In the genomic region with DNA sequence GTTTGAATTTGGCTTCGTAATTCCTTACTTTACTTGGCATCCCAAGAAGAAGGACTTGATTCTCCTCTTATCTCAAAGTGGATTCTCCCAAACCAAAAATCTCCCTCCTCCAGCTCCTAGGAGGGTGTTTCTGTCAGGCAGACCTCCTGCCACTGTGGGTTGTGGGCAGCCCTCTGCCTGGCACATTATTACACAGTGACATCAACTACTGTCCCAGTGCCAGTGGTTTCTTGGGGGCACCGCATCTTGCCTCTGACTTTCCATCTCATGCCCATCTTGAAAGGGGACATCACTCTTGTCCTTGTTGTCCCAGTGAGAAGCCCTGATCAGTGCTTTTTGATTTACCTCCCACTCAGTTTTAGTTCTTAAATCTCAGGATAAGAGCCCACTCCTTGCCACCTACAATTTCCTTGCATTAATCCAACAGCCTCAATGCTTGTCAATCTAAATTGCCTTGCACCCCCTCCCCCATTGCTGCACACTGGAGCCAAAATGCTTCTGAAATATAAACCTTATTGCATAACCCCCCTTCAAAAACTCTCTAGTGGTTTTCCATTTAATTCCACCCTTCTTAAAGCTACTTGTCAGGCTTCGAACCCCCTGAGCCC, we compare ENCODE assay signal across 19 cellular contexts.
DNase-seq lines count a peak whose midpoint lies in the region; ATAC-seq and TF ChIP-seq lines count a peak whose summit lies in the region.
"Had no signal": no experiment of that assay in that cellular context is flagged by ENCODE, and none has a peak within 500 bp of the region (broad histone marks: within the 10 kb centered on the region; RNA-seq: fewer than 3 reads in every experiment).

No MANE protein-coding gene starts in this region.

- DNase-seq in activated naive CD8-positive, alpha-beta T cell treated with anti-CD3 and anti-CD28 coated beads, Interleukin-2, amount 10 ng/mL, durations not matched to agents 7 days and 5 days, result no peak
- DNase-seq in activated naive CD8-positive, alpha-beta T cell treated with anti-CD3 and anti-CD28 coated beads, Interleukin-2, amount 50 U/mL, for 24 hours, result no peak
- no peak for DNase-seq in OCI-LY7 (ENCODE audit: low spot score)
- no peak for DNase-seq in naive B cell
- no peak for DNase-seq in breast epithelium (ENCODE audit: low spot score in 2 of 2)
- DNase-seq: activated T-cell treated with anti-CD3 and anti-CD28 coated beads, Interleukin-2, amount 50 U/mL, for 48 hours; adrenal gland; foreskin keratinocyte; GM23248; KBM-7; left colon; NCI-H187; NK-92 treated with Interleukin-12 subunit alpha and Interleukin-12 subunit beta, amount 100 ng/mL, for 24 hours had no signal

- peaks cover 7% of the 10 kb centered on the region for H3K36me3 Mint-ChIP-seq in activated naive CD8-positive, alpha-beta T cell treated with anti-CD3 and anti-CD28 coated beads, Interleukin-2, amount 10 ng/mL, durations not matched to agents 7 days and 5 days
- H3K36me3 Mint-ChIP-seq in activated naive CD8-positive, alpha-beta T cell treated with anti-CD3 and anti-CD28 coated beads, Interleukin-2, amount 50 U/mL, for 24 hours (ENCODE audit: low read depth), result peaks cover 1% of the 10 kb centered on the region
- no peaks in the 10 kb centered on the region for H3K36me3 Mint-ChIP-seq in naive B cell

- H3K27ac ChIP-seq in OCI-LY7 (ENCODE audit: low read depth, low read length, poor library complexity, severe bottlenecking) (peak overlapping the region; percentile 99), breast epithelium (peak overlapping the region in 1 of 2 donors; percentile 21)
- H3K27ac ChIP-seq: adrenal gland, cardiac muscle cell, epithelial cell of prostate, foreskin keratinocyte, GM23248, thoracic aorta had no signal

- intact Hi-C loops in OCI-LY7 (cut with micrococcal nuclease; ENCODE audit: unreplicated experiment), result loop anchor here (5.0 kb wide), 1 partner anchor 45 kb away; no protein-coding TSS in a partner anchor
- intact Hi-C loops in breast epithelium (cut with DNase I; ENCODE audit: low total_unique reads), result no loop called here

- H4K20me1 ChIP-seq in OCI-LY7 (ENCODE audit: insufficient read depth, low read length), result no peaks in the 10 kb centered on the region

- peaks cover 43% of the 10 kb centered on the region for H3K4me1 Mint-ChIP-seq in activated naive CD8-positive, alpha-beta T cell treated with anti-CD3 and anti-CD28 coated beads, Interleukin-2, amount 10 ng/mL, durations not matched to agents 7 days and 5 days
- H3K4me1 Mint-ChIP-seq in activated naive CD8-positive, alpha-beta T cell treated with anti-CD3 and anti-CD28 coated beads, Interleukin-2, amount 50 U/mL, for 24 hours, result peaks cover 34% of the 10 kb centered on the region
- H3K4me1 Mint-ChIP-seq in naive B cell, result peaks cover 65 to 94% (median 89%) of the 10 kb centered on the region in 3 donors

- H3K4me2 ChIP-seq in OCI-LY7 (ENCODE audit: low read length), result peak overlapping the region; percentile 70

- H3K27me3 ChIP-seq in breast epithelium, result no peaks in the 10 kb centered on the region
- H3K27me3 ChIP-seq: adrenal gland, cardiac muscle cell, foreskin keratinocyte had no signal

- POLR2A ChIA-PET in activated naive CD8-positive, alpha-beta T cell treated with anti-CD3 and anti-CD28 coated beads, Interleukin-2, amount 10 ng/mL, durations not matched to agents 7 days and 5 days (lab: Charles Lee), result no interaction called here
- POLR2A ChIA-PET in OCI-LY7 (lab: Charles Lee), result interaction anchor here (0.6 to 3.1 kb wide), 3 partner anchors 12 to 43 kb away, joined by 3 to 38 read pairs (median 4); no protein-coding TSS in a partner anchor

- H3K4me1 ChIP-seq in OCI-LY7 (ENCODE audit: insufficient read depth, low read length, poor library complexity, severe bottlenecking) (peaks cover 87% of the 10 kb centered on the region), breast epithelium (no peaks in the 10 kb centered on the region)
- H3K4me1 ChIP-seq: adrenal gland had no signal

- peak overlapping the region; percentile 96 for H3K27ac Mint-ChIP-seq in activated naive CD8-positive, alpha-beta T cell treated with anti-CD3 and anti-CD28 coated beads, Interleukin-2, amount 10 ng/mL, durations not matched to agents 7 days and 5 days
- H3K27ac Mint-ChIP-seq in activated naive CD8-positive, alpha-beta T cell treated with anti-CD3 and anti-CD28 coated beads, Interleukin-2, amount 50 U/mL, for 24 hours, result no peak overlapping the region
- peak overlapping the region; percentile 76 to 97 (median 88) for H3K27ac Mint-ChIP-seq in naive B cell
- H3K27ac Mint-ChIP-seq: mesothelial cell of epicardium had no signal

- ATAC-seq in activated naive CD8-positive, alpha-beta T cell treated with anti-CD3 and anti-CD28 coated beads, Interleukin-2, amount 10 ng/mL, durations not matched to agents 7 days and 5 days (ENCODE audit: low read depth), result no peak
- no peak for ATAC-seq in activated naive CD8-positive, alpha-beta T cell treated with anti-CD3 and anti-CD28 coated beads, Interleukin-2, amount 50 U/mL, for 24 hours
- ATAC-seq in naive B cell (ENCODE audit: low read depth in 2 of 2) (no peak), GM21515 (IDR thresholded peaks at IDR 0.05; ENCODE audit: unreplicated experiment) (no peak), GM21423 (IDR thresholded peaks at IDR 0.05; ENCODE audit: unreplicated experiment) (no peak)
- ATAC-seq: foreskin keratinocyte, left colon had no signal

- peak overlapping the region; percentile 46 for H3K4me3 Mint-ChIP-seq in activated naive CD8-positive, alpha-beta T cell treated with anti-CD3 and anti-CD28 coated beads, Interleukin-2, amount 10 ng/mL, durations not matched to agents 7 days and 5 days
- no peak overlapping the region for H3K4me3 Mint-ChIP-seq in activated naive CD8-positive, alpha-beta T cell treated with anti-CD3 and anti-CD28 coated beads, Interleukin-2, amount 50 U/mL, for 24 hours
- H3K4me3 Mint-ChIP-seq in naive B cell, result peak overlapping the region in 7 of 8 donors; percentile 21 to 81 (median 49)
- H3K4me3 Mint-ChIP-seq: mesothelial cell of epicardium had no signal

- H2AFZ ChIP-seq in OCI-LY7 (ENCODE audit: low read length), result no peak overlapping the region
- H2AFZ ChIP-seq: GM23248 had no signal

- TF ChIP-seq POLR2A in breast epithelium (IDR thresholded peaks at IDR 0.05), result no peak

- H3K27me3 Mint-ChIP-seq in activated naive CD8-positive, alpha-beta T cell treated with anti-CD3 and anti-CD28 coated beads, Interleukin-2, amount 10 ng/mL, durations not matched to agents 7 days and 5 days, result no peaks in the 10 kb centered on the region
- no peaks in the 10 kb centered on the region for H3K27me3 Mint-ChIP-seq in activated naive CD8-positive, alpha-beta T cell treated with anti-CD3 and anti-CD28 coated beads, Interleukin-2, amount 50 U/mL, for 24 hours
- H3K27me3 Mint-ChIP-seq in naive B cell, result no peaks in the 10 kb centered on the region

- H3K9me2 ChIP-seq in OCI-LY7 (ENCODE audit: insufficient read depth, low read length), result no peaks in the 10 kb centered on the region

- BruUV-seq in OCI-LY7 (replicated peaks; lab: Mats Ljungman, UMichigan), result no TSS peak

- H3K9me3 ChIP-seq in OCI-LY7 (ENCODE audit: low read length), result no peaks in the 10 kb centered on the region
- no peaks in the 10 kb centered on the region for H3K9me3 ChIP-seq in breast epithelium
- H3K9me3 ChIP-seq: adrenal gland, thoracic aorta had no signal

- H3K4me3 ChIP-seq in OCI-LY7 (ENCODE audit: low read depth, low read length, poor library complexity, severe bottlenecking) (no peak overlapping the region), breast epithelium (no peak overlapping the region)
- H3K4me3 ChIP-seq: adrenal gland, cardiac muscle cell, GM23248, thoracic aorta had no signal

- no peaks in the 10 kb centered on the region for H3K9me3 Mint-ChIP-seq in activated naive CD8-positive, alpha-beta T cell treated with anti-CD3 and anti-CD28 coated beads, Interleukin-2, amount 10 ng/mL, durations not matched to agents 7 days and 5 days
- no peaks in the 10 kb centered on the region for H3K9me3 Mint-ChIP-seq in activated naive CD8-positive, alpha-beta T cell treated with anti-CD3 and anti-CD28 coated beads, Interleukin-2, amount 50 U/mL, for 24 hours
- H3K9me3 Mint-ChIP-seq in naive B cell, result no peaks in the 10 kb centered on the region
- H3K9me3 Mint-ChIP-seq: mesothelial cell of epicardium had no signal

- H3K36me3 ChIP-seq in OCI-LY7 (ENCODE audit: insufficient read depth, low read length), result peaks cover 12% of the 10 kb centered on the region; the same call in 1 of the 2 replicates
- no peaks in the 10 kb centered on the region for H3K36me3 ChIP-seq in breast epithelium
- H3K36me3 ChIP-seq: adrenal gland, cardiac muscle cell, thoracic aorta had no signal

- H3K79me2 ChIP-seq in OCI-LY7 (ENCODE audit: insufficient read depth, low read depth, low read length), result peaks cover 87% of the 10 kb centered on the region

- CTCF ChIA-PET in OCI-LY7 (lab: Charles Lee; ENCODE audit: unreplicated experiment), result no interaction called here

- TF ChIP-seq CTCF in OCI-LY7 (conservative IDR thresholded peaks at IDR 0.05; ENCODE audit: low read length) (no peak), breast epithelium (IDR thresholded peaks at IDR 0.05) (no peak)
